In the genomic region with DNA sequence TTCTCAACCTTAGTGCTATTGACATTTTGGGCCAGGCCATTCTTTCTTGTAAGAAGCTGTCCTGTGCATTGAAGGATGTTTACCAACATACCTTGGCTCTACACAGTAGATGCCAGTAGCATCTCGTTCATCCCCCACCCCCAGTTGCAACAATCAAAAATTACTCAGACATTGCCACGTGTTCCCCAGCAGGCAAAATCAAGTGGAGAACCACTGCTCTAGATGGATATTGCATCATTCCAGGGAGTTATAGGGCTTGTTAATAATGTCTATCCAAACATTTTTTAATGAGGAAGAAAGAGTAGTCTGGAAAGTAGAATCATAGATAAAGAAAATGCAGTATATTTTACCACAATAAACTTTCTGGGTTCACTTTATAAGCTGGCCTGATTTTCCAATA, we compare ENCODE assay signal across 25 cellular contexts.
A peak's percentile ranks its signal among the peaks of the same experiment; 100 is the strongest.
DNase-seq lines count a peak whose midpoint lies in the region; ATAC-seq, FAIRE-seq and TF ChIP-seq lines count a peak whose summit lies in the region.
"Had no signal": no experiment of that assay in that cellular context is flagged by ENCODE, and none has a peak within 500 bp of the region (broad histone marks: within the 10 kb centered on the region; RNA-seq: fewer than 3 reads in every experiment).

No MANE protein-coding gene starts in this region.

- H3K27ac Mint-ChIP-seq in naive thymus-derived CD8-positive, alpha-beta T cell = no peak overlapping the region
- H3K27ac Mint-ChIP-seq: CD4-positive, alpha-beta T cell; IgD-negative memory B cell had no signal

- no peak overlapping the region for H3K9ac ChIP-seq in BLaER1

- no peaks in the 10 kb centered on the region for H3K9me3 Mint-ChIP-seq in naive thymus-derived CD8-positive, alpha-beta T cell
- H3K9me3 Mint-ChIP-seq: CD4-positive, alpha-beta T cell; IgD-negative memory B cell had no signal

- H3K4me3 ChIP-seq in BLaER1 (no peak overlapping the region), fibroblast of mammary gland (ENCODE audit: control insufficient read depth, low read depth, low read length) (no peak overlapping the region), coronary artery (no peak overlapping the region)
- H3K4me3 ChIP-seq: thoracic aorta had no signal

- H3K27me3 Mint-ChIP-seq in naive thymus-derived CD8-positive, alpha-beta T cell = no peaks in the 10 kb centered on the region
- H3K27me3 Mint-ChIP-seq: CD4-positive, alpha-beta T cell; IgD-negative memory B cell had no signal

- H3K27me3 ChIP-seq in BLaER1 = no peaks in the 10 kb centered on the region

- H3K9me3 ChIP-seq in BLaER1 = no peaks in the 10 kb centered on the region
- H3K9me3 ChIP-seq: thoracic aorta had no signal

- H3K36me3 Mint-ChIP-seq in naive thymus-derived CD8-positive, alpha-beta T cell = peaks cover 0 to 61% (median 35%) of the 10 kb centered on the region in 3 donors

- H3K4me2 ChIP-seq in BLaER1 = peak overlapping the region; percentile 10; the same call in 1 of the 2 replicates

- POLR2A ChIA-PET in naive thymus-derived CD8-positive, alpha-beta T cell (lab: Charles Lee) = no interaction called here

- no peak overlapping the region for H3K4me3 Mint-ChIP-seq in naive thymus-derived CD8-positive, alpha-beta T cell
- H3K4me3 Mint-ChIP-seq: CD4-positive, alpha-beta T cell had no signal

- peaks cover 0 to 9% (median 2%) of the 10 kb centered on the region in 4 donors for H3K4me1 Mint-ChIP-seq in naive thymus-derived CD8-positive, alpha-beta T cell

- TF ChIP-seq CTCF in fibroblast of mammary gland (conservative IDR thresholded peaks at IDR 0.05; ENCODE audit: control insufficient read depth, insufficient read depth, low read depth, low read length) (no peak), coronary artery (IDR thresholded peaks at IDR 0.05) (no peak)

- H3K36me3 ChIP-seq in BLaER1 = peaks cover 25% of the 10 kb centered on the region; the same call in 1 of the 2 replicates
- H3K36me3 ChIP-seq: thoracic aorta had no signal

- DNase-seq in GM04504 (ENCODE audit: low read depth) = peak; percentile 11
- peak; percentile 11 for DNase-seq in RPMI7951 (ENCODE audit: low read depth)
- DNase-seq in fibroblast of mammary gland (ENCODE audit: low read depth) = peak; percentile 66
- no peak for DNase-seq in coronary artery (ENCODE audit: low spot score)
- DNase-seq in RCC 7860 (ENCODE audit: low spot score) = no peak
- no peak for DNase-seq in naive thymus-derived CD8-positive, alpha-beta T cell
- DNase-seq in NCI-H2171 treated with DMSO at 0.1 percent for 48 hours (lab: John Stamatoyannopoulos, UW) = no peak
- DNase-seq: activated CD4-positive, alpha-beta T cell treated with anti-CD3 and anti-CD28 coated beads for 48 hours; activated CD8-positive, alpha-beta memory T cell treated with anti-CD3 and anti-CD28 coated beads, Interleukin-2, amount 50 U/mL, for 4 hours; activated effector memory CD4-positive, alpha-beta T cell treated with anti-CD3 and anti-CD28 coated beads, Interleukin-2, amount 50 U/mL, for 16 hours; CD4-positive, alpha-beta T cell; cerebellar nuclear complex; DND-41; effector memory CD4-positive, alpha-beta T cell; midbrain; NCI-H1092; NCI-H2081 treated with DMSO at 0.1 percent for 48 hours; NCI-H524 treated with DMSO at 0.1 percent for 48 hours; stimulated activated CD4-positive, alpha-beta T cell treated with anti-CD3 and anti-CD28 coated beads, Interleukin-12 subunit alpha, Interleukin-12 subunit beta, amount 100 ng/mL, for 4 hours had no signal

- no peak for ATAC-seq in naive thymus-derived CD8-positive, alpha-beta T cell
- ATAC-seq: Panc1 had no signal

- H3K4me1 ChIP-seq in BLaER1 = peaks cover 7% of the 10 kb centered on the region

- H3K27ac ChIP-seq in BLaER1 (no peak overlapping the region), coronary artery (no peak overlapping the region)
- H3K27ac ChIP-seq: thoracic aorta had no signal

- no peaks in the 10 kb centered on the region for H4K20me1 ChIP-seq in BLaER1

- no peak for FAIRE-seq in RCC 7860 (lab: Jason Lieb, UNC)
- FAIRE-seq: frontal cortex, TTC549 had no signal

Comparison
In these comparisons a context has a peak if more than half of its experiments do, and no peak if none do; other contexts are left out.
1. DNase-seq: peak in GM04504 (single experiment), RPMI7951 (single experiment) and fibroblast of mammary gland (single experiment); none in coronary artery (single experiment), RCC 7860 (single experiment), naive thymus-derived CD8-positive, alpha-beta T cell (0 of 10) and NCI-H2171 treated with DMSO at 0.1 percent for 48 hours (single experiment).